In the genomic region with DNA sequence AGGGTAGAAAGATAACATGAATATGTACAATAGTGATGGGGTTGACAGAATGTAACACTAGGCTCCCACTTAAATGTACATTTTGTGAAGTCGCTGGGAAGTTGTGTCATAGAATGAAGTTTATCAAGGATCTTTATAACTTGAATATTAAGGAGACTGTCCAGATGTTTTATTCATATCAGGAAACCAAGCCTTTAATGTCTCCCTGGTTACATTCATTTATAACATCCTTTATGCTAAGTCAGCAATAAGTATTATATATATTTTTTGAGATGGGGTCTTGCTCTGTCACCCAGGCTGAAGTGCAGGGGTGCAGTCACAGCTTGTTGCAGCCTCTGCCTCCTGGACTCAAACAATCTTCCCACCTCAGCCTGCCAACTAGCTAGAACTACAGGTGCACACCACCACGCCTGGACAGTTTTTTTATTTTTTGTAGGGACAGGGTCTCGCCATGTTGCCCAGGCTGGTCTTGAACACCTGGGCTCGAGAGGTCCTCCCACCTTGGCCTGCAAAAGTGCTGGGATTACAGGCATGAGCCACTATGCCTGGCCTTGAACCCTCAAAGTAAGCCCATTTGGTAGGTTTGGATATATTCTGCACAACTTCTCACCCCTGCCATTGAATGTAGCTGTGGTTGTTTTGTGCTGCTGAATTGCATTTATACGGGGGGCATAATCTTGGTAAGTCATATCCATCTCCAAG, we compare ENCODE assay signal across 17 cellular contexts. TPM values are rescaled to one million over a fixed set of nuclear protein-coding genes. Genes with fewer than 3 reads are reported as not detected.
DNase-seq lines count a peak whose midpoint lies in the region; ATAC-seq and TF ChIP-seq lines count a peak whose summit lies in the region.
"Had no signal": no experiment of that assay in that cellular context is flagged by ENCODE, and none has a peak within 500 bp of the region (broad histone marks: within the 10 kb centered on the region; RNA-seq: fewer than 3 reads in every experiment).

No MANE protein-coding gene starts in this region.

- no peak overlapping the region for H3K4me3 Mint-ChIP-seq in activated naive CD4-positive, alpha-beta T cell treated with anti-CD3 and anti-CD28 coated beads for 36 hours
- H3K4me3 Mint-ChIP-seq in endodermal cell = no peak overlapping the region

- peaks cover 34% of the 10 kb centered on the region for H3F3A ChIP-seq in smooth muscle cell (ENCODE audit: low read depth)

- H4K20me1 ChIP-seq in KMS-11 (ENCODE audit: insufficient read depth) (peaks cover 53% of the 10 kb centered on the region), smooth muscle cell (ENCODE audit: low read depth) (peaks cover 100% of the 10 kb centered on the region)

- H3K9me3 Mint-ChIP-seq in activated naive CD4-positive, alpha-beta T cell treated with anti-CD3 and anti-CD28 coated beads for 36 hours = no peaks in the 10 kb centered on the region
- no peaks in the 10 kb centered on the region for H3K9me3 Mint-ChIP-seq in endodermal cell
- H3K9me3 Mint-ChIP-seq: naive thymus-derived CD8-positive, alpha-beta T cell had no signal

- H3K4me1 ChIP-seq in KMS-11 (ENCODE audit: low read depth, poor library complexity, severe bottlenecking) (peaks cover 87% of the 10 kb centered on the region), endodermal cell (ENCODE audit: control insufficient read depth, insufficient read depth, low read length) (no peaks in the 10 kb centered on the region), smooth muscle cell (ENCODE audit: low read depth) (no peaks in the 10 kb centered on the region)
- H3K4me1 ChIP-seq: SJCRH30 had no signal

- CTCF ChIA-PET in activated naive CD4-positive, alpha-beta T cell treated with anti-CD3 and anti-CD28 coated beads for 36 hours (lab: Charles Lee) = no interaction called here

- H2AFZ ChIP-seq in KMS-11 (ENCODE audit: low read depth) (no peak overlapping the region), smooth muscle cell (ENCODE audit: low read depth) (no peak overlapping the region)

- peak overlapping the region; percentile 26 for H3K27ac Mint-ChIP-seq in activated naive CD4-positive, alpha-beta T cell treated with anti-CD3 and anti-CD28 coated beads for 36 hours
- H3K27ac Mint-ChIP-seq in endodermal cell = peak overlapping the region; percentile 26

- H3K36me3 ChIP-seq in KMS-11 (ENCODE audit: insufficient read depth) (no peaks in the 10 kb centered on the region; the same call in 1 of the 2 replicates), endodermal cell (ENCODE audit: control insufficient read depth, insufficient read depth, low read length) (peaks cover 48% of the 10 kb centered on the region), smooth muscle cell (ENCODE audit: low read depth) (no peaks in the 10 kb centered on the region)

- peaks cover 24% of the 10 kb centered on the region for H3K9me3 ChIP-seq in endodermal cell (ENCODE audit: control insufficient read depth, low read length)
- no peaks in the 10 kb centered on the region for H3K9me3 ChIP-seq in smooth muscle cell (replicated peaks; ENCODE audit: low read depth)
- H3K9me3 ChIP-seq: SJCRH30 had no signal

- DNase-seq in activated naive CD4-positive, alpha-beta T cell treated with anti-CD3 and anti-CD28 coated beads for 36 hours = no peak
- no peak for DNase-seq in activated naive CD4-positive, alpha-beta T cell treated with Interleukin-2 at 50 U/mL for 16 hours
- no peak for DNase-seq in endodermal cell
- no peak for DNase-seq in smooth muscle cell (lab: John Stamatoyannopoulos, UW; ENCODE audit: unreplicated experiment)
- no peak for DNase-seq in ureter (ENCODE audit: low spot score)
- DNase-seq: COR-L47; EL; glutamatergic neuron; naive thymus-derived CD8-positive, alpha-beta T cell; NCI-H2029; NCI-H524 treated with DMSO at 0.1 percent for 48 hours; SJCRH30; stimulated activated naive CD8-positive, alpha-beta T cell treated with anti-CD3 and anti-CD28 coated beads, Interleukin-15, Interleukin-2, amounts not matched to agents 100 U/mL and 50 U/mL, for 24 hours had no signal

- H3K27me3 ChIP-seq in KMS-11 (ENCODE audit: insufficient read depth, low read depth) = no peaks in the 10 kb centered on the region
- H3K27me3 ChIP-seq in endodermal cell (ENCODE audit: control insufficient read depth, insufficient read depth, low read length, poor library complexity, severe bottlenecking) = no peaks in the 10 kb centered on the region
- no peaks in the 10 kb centered on the region for H3K27me3 ChIP-seq in smooth muscle cell (ENCODE audit: low read depth)
- H3K27me3 ChIP-seq: SJCRH30 had no signal

- TF ChIP-seq CTCF in KMS-11 (conservative IDR thresholded peaks at IDR 0.05; ENCODE audit: low read depth, low read length) (no peak), endodermal cell (conservative IDR thresholded peaks at IDR 0.05) (no peak), smooth muscle cell (IDR thresholded peaks at IDR 0.05; ENCODE audit: borderline replicate concordance, insufficient read depth, poor library complexity, severe bottlenecking) (no peak)

- no peaks in the 10 kb centered on the region for H3K27me3 Mint-ChIP-seq in activated naive CD4-positive, alpha-beta T cell treated with anti-CD3 and anti-CD28 coated beads for 36 hours (ENCODE audit: low read depth)
- no peaks in the 10 kb centered on the region for H3K27me3 Mint-ChIP-seq in endodermal cell (ENCODE audit: insufficient read depth)
- H3K27me3 Mint-ChIP-seq: naive thymus-derived CD8-positive, alpha-beta T cell had no signal

- H3K4me3 ChIP-seq in KMS-11 (IDR thresholded peaks at IDR 0.05; ENCODE audit: insufficient read depth, low read depth, low read length) (no peak overlapping the region), endodermal cell (ENCODE audit: low read length) (no peak overlapping the region), smooth muscle cell (no peak overlapping the region)
- H3K4me3 ChIP-seq: lung, SJCRH30 had no signal

- H3K27ac ChIP-seq in KMS-11 (peak overlapping the region; percentile 46; the same call in 1 of the 2 replicates), endodermal cell (ENCODE audit: low read depth, low read length) (no peak overlapping the region), smooth muscle cell (ENCODE audit: low read depth) (peak overlapping the region; percentile 35)
- H3K27ac ChIP-seq: SJCRH30 had no signal

- 90 to 100% methylated on average over 3 to 5 of the region's 5 CpGs for whole genome bisulfite sequencing in endodermal cell (ENCODE audit: insufficient coverage in 1 of 2, insufficient read length in 1 of 2), 2 experiments
- 97% methylated on average over 5 of the region's 5 CpGs for WGBS in smooth muscle cell (ENCODE audit: low lambda C conversion rate)

- H3K4me1 Mint-ChIP-seq in activated naive CD4-positive, alpha-beta T cell treated with anti-CD3 and anti-CD28 coated beads for 36 hours (ENCODE audit: low read depth) = peaks cover 63% of the 10 kb centered on the region
- peaks cover 29% of the 10 kb centered on the region for H3K4me1 Mint-ChIP-seq in endodermal cell

- H3K4me2 ChIP-seq in KMS-11 (peak overlapping the region; percentile 72), smooth muscle cell (peak overlapping the region; percentile 3)

- no peak overlapping the region; the same call in 1 of the 2 replicates for H3K9ac ChIP-seq in KMS-11
- H3K9ac ChIP-seq in endodermal cell (ENCODE audit: extremely low read depth, low read length, poor library complexity, severe bottlenecking) = no peak overlapping the region
- no peak overlapping the region for H3K9ac ChIP-seq in smooth muscle cell (ENCODE audit: low read depth)

- peaks cover 98% of the 10 kb centered on the region for H3K79me2 ChIP-seq in KMS-11 (ENCODE audit: insufficient read depth, low read depth)
- H3K79me2 ChIP-seq in smooth muscle cell (ENCODE audit: low read depth) = peaks cover 100% of the 10 kb centered on the region

- no peak for ATAC-seq in GM21423 (IDR thresholded peaks at IDR 0.05; ENCODE audit: unreplicated experiment)
- no peak for ATAC-seq in HG03045 (IDR thresholded peaks at IDR 0.05; ENCODE audit: unreplicated experiment)
- ATAC-seq: naive thymus-derived CD8-positive, alpha-beta T cell; stimulated activated naive CD8-positive, alpha-beta T cell treated with anti-CD3 and anti-CD28 coated beads, Interleukin-15, Interleukin-2, amounts not matched to agents 100 U/mL and 50 U/mL, for 24 hours had no signal

- intact Hi-C loops in activated naive CD4-positive, alpha-beta T cell treated with anti-CD3 and anti-CD28 coated beads for 36 hours (cut with micrococcal nuclease) = no loop called here

- H3K36me3 Mint-ChIP-seq in activated naive CD4-positive, alpha-beta T cell treated with anti-CD3 and anti-CD28 coated beads for 36 hours (ENCODE audit: low read depth) = peaks cover 10% of the 10 kb centered on the region
- H3K36me3 Mint-ChIP-seq in endodermal cell (ENCODE audit: low read depth) = peaks cover 35% of the 10 kb centered on the region

RNA-seq across cellular contexts. Expression of gene CLTC, which starts 14.1 kb away (rescaled TPM):
- total RNA-seq in activated naive CD4-positive, alpha-beta T cell treated with anti-CD3 and anti-CD28 coated beads for 36 hours = 100 to 1,000 TPM; 127 to 134 TPM
- total RNA-seq in endodermal cell = 100 to 1,000 TPM; 342 to 393 TPM
- polyA plus RNA-seq in endodermal cell (2013, experiment 1 of 2) = 181 TPM
- 173 TPM for polyA plus RNA-seq in endodermal cell (2013, experiment 2 of 2)
- 362 and 378 TPM in 2 replicates for total RNA-seq in smooth muscle cell
- polyA plus RNA-seq in smooth muscle cell = 102 and 114 TPM in 2 replicates
- 293 TPM for total RNA-seq in ureter
